Comparison of ENCODE assay signal across 10 cellular contexts in the genomic region with DNA sequence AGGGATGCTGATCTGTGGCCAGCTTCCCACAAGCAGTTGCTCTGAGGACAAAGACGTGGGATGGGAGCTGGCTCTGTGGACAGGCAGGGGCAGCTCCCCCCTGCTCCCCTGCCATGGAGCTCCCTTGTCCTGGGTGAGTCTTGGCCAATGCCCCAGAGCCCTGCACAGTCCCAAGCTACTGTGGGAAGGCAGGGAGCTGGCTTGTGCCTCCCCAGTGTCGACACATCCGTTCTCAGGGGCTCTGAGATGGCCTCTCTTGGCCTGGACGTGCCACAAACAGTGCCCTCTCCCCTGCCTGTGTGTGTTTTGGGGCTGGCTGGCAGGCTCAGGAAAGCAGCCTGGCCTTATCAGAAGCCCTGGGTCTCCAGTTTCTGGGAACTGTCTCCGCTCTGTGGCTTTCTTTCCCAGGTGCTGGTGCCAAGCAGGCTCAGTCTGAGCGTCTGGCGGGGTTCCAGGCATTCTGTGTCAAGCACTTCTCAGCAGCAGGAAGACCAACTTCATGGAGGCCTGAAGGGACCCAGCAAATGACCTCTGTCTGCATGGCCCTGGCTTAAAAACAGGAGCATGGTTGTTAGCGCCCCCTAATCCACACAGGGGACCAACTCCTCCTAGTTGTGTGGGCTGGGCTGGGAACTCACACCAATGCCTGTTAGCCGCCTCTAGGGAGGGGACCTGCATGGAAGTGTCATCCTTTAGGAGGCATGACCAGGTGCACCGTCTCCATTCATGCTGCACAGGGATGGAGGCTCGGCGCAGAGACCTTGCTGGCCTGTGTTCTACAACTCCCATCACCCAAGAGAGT.
DNase-seq lines count a peak whose midpoint lies in the region; ATAC-seq and TF ChIP-seq lines count a peak whose summit lies in the region.
"Had no signal": no experiment of that assay in that cellular context is flagged by ENCODE, and none has a peak within 500 bp of the region (broad histone marks: within the 10 kb centered on the region; RNA-seq: fewer than 3 reads in every experiment).

No MANE protein-coding gene starts in this region.

- TF ChIP-seq POLR2A in erythroblast (IDR thresholded peaks at IDR 0.05; ENCODE audit: low read length): no peak

- no peak overlapping the region for H3K4me3 Mint-ChIP-seq in stimulated activated naive B cell treated with anti-CD40 and anti-IgM and Interleukin-4, amounts not matched to agents 10 μg/mL and 1 μg/mL and 100 μg/mL, for 72 hours

- peaks cover 8 to 10% of the 10 kb centered on the region in 2 donors for H3K4me1 Mint-ChIP-seq in stimulated activated naive B cell treated with anti-CD40 and anti-IgM and Interleukin-4, amounts not matched to agents 10 μg/mL and 1 μg/mL and 100 μg/mL, for 72 hours

- H3K27ac Mint-ChIP-seq in stimulated activated naive B cell treated with anti-CD40 and anti-IgM and Interleukin-4, amounts not matched to agents 10 μg/mL and 1 μg/mL and 100 μg/mL, for 72 hours: no peak overlapping the region

- H3K9me3 Mint-ChIP-seq in stimulated activated naive B cell treated with anti-CD40 and anti-IgM and Interleukin-4, amounts not matched to agents 10 μg/mL and 1 μg/mL and 100 μg/mL, for 72 hours: no peaks in the 10 kb centered on the region

- no peak overlapping the region for H3K4me3 ChIP-seq in muscle layer of colon (ENCODE audit: low read depth in 1 of 2, low read length in 2 of 2)
- H3K4me3 ChIP-seq: Peyer's patch had no signal

- H3K36me3 Mint-ChIP-seq in stimulated activated naive B cell treated with anti-CD40 and anti-IgM and Interleukin-4, amounts not matched to agents 10 μg/mL and 1 μg/mL and 100 μg/mL, for 72 hours: no peaks in the 10 kb centered on the region

- no peaks in the 10 kb centered on the region for H3K9me3 ChIP-seq in muscle layer of colon (ENCODE audit: low read length)
- H3K9me3 ChIP-seq: Peyer's patch had no signal

- no peaks in the 10 kb centered on the region for H3K36me3 ChIP-seq in muscle layer of colon (ENCODE audit: insufficient read depth, low read length)
- H3K36me3 ChIP-seq: Peyer's patch had no signal

- H3K27me3 ChIP-seq in muscle layer of colon (ENCODE audit: control insufficient read depth in 1 of 2, insufficient read depth in 2 of 2, low read length in 2 of 2): no peaks in the 10 kb centered on the region
- H3K27me3 ChIP-seq: Peyer's patch had no signal

- ATAC-seq in esophagus mucosa: no peak
- no peak for ATAC-seq in stimulated activated naive B cell treated with anti-CD40 and anti-IgM and Interleukin-4, amounts not matched to agents 10 μg/mL and 1 μg/mL and 100 μg/mL, for 72 hours (replicated peaks)

- DNase-seq in Ammon's horn (ENCODE audit: low spot score) (peak; percentile 72), NCI-H2171 (lab: John Stamatoyannopoulos, UW) (peak; percentile 44), erythroblast (lab: John Stamatoyannopoulos, UW) (peak; percentile 19 to 25), HuH-7 (ENCODE audit: low spot score) (no peak)
- DNase-seq in stimulated activated naive CD4-positive, alpha-beta T cell (lab: John Stamatoyannopoulos, UW): no peak
- DNase-seq in stimulated activated naive B cell treated with anti-CD40 and anti-IgM and Interleukin-4, amounts not matched to agents 10 μg/mL and 1 μg/mL and 100 μg/mL, for 72 hours: no peak
- DNase-seq: activated gamma-delta T cell treated with Interleukin-2 at 50 U/mL for 16 hours had no signal

- peak overlapping the region; percentile 74 for H3K27ac ChIP-seq in muscle layer of colon (ENCODE audit: low read depth, low read length)

- H3K4me1 ChIP-seq in muscle layer of colon (ENCODE audit: insufficient read depth, low read length): peaks cover 30% of the 10 kb centered on the region

- peaks cover 36 to 54% of the 10 kb centered on the region in 2 donors for H3K27me3 Mint-ChIP-seq in stimulated activated naive B cell treated with anti-CD40 and anti-IgM and Interleukin-4, amounts not matched to agents 10 μg/mL and 1 μg/mL and 100 μg/mL, for 72 hours

- no peak overlapping the region for H3K9ac ChIP-seq in muscle layer of colon (ENCODE audit: low read length)

Comparison
In these comparisons a context has a peak if more than half of its experiments do, and no peak if none do; other contexts are left out.
1. DNase-seq: peak in Ammon's horn (single experiment), NCI-H2171 (single experiment) and erythroblast (2 of 2); none in stimulated activated naive CD4-positive, alpha-beta T cell (0 of 6), HuH-7 (single experiment) and stimulated activated naive B cell treated with anti-CD40 and anti-IgM and Interleukin-4, amounts not matched to agents 10 μg/mL and 1 μg/mL and 100 μg/mL, for 72 hours (single experiment).